In the genomic region with DNA sequence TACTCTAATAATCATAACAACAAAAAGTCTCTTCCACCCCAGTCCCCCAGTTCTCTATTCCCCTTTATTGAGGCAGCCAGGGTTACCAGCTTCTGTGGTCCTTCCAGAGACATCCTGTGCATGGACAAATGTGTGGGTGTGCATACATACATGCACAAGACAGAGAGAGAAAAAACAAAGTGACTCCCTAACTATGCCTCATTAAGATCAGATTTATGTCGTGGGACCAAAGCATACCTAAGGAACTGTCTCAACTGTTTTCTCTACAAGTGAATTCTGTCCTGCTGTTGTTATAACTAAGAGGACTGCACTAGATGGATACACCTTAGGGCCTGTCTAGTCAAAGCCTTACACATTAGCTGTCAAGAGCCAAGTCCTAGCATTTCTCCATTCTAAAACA, we compare ENCODE assay signal across 23 cellular contexts.
A peak's percentile ranks its signal among the peaks of the same experiment; 100 is the strongest.
DNase-seq lines count a peak whose midpoint lies in the region; ATAC-seq, FAIRE-seq and TF ChIP-seq lines count a peak whose summit lies in the region.
"Had no signal": no experiment of that assay in that cellular context is flagged by ENCODE, and none has a peak within 500 bp of the region (broad histone marks: within the 10 kb centered on the region; RNA-seq: fewer than 3 reads in every experiment).

No MANE protein-coding gene starts in this region.

- CTCF ChIA-PET in CD4-positive, alpha-beta T cell (lab: Charles Lee) = interaction anchor here (2.0 kb wide), 1 partner anchor 116 kb away, joined by 10 read pairs; no protein-coding TSS in a partner anchor
- CTCF ChIA-PET in HEK293 (lab: Yijun Ruan, JAX) = interaction anchor here (0.7 to 1.5 kb wide), 4 partner anchors 23 to 93 kb away, joined by 3 to 6 read pairs (median 4); no protein-coding TSS in a partner anchor
- CTCF ChIA-PET in GM10248 (lab: Yijun Ruan, JAX) = interaction anchor here (0.8 to 6.0 kb wide), 5 partner anchors 8 to 116 kb away, joined by 3 to 39 read pairs (median 5); no protein-coding TSS in a partner anchor

- POLR2A ChIA-PET in CD4-positive, alpha-beta T cell (lab: Charles Lee) = interaction anchor here (1.3 to 5.1 kb wide), 2 partner anchors 52 to 105 kb away, joined by 4 to 72 read pairs; a partner anchor contains a TSS
- POLR2A ChIA-PET in HEK293 (lab: Yijun Ruan, JAX) (interaction anchor here (0.6 kb wide), 1 partner anchor 18 kb away, joined by 3 read pairs; no protein-coding TSS in a partner anchor), GM10248 (lab: Yijun Ruan, JAX) (interaction anchor here (0.5 kb wide), 1 partner anchor 33 kb away, joined by 3 read pairs; no protein-coding TSS in a partner anchor)

- FAIRE-seq in GM12892 (lab: Jason Lieb, UNC) = no peak
- FAIRE-seq: keratinocyte had no signal

- H3K4me3 ChIP-seq in HEK293 (ENCODE audit: low read depth, low read length) (no peak overlapping the region), ascending aorta (no peak overlapping the region)
- H3K4me3 ChIP-seq: sigmoid colon had no signal

- intact Hi-C loops in CD4-positive, alpha-beta T cell (cut with DNase I, micrococcal nuclease) = loop anchor here in 1 of 2 experiments (10.0 kb wide), 1 partner anchor 45 kb away; no protein-coding TSS in a partner anchor
- intact Hi-C loops in ascending aorta (cut with DNase I) = loop anchor here (5.0 kb wide), 2 partner anchors 83 to 107 kb away; a partner anchor contains a TSS

- no peak for DNase-seq in CD4-positive, alpha-beta T cell
- DNase-seq in ascending aorta (ENCODE audit: low spot score in 2 of 2) (no peak), nephron progenitor cell (no peak), GM10248 (ENCODE audit: extremely low spot score) (no peak), GM12892 (ENCODE audit: insufficient read length) (no peak), MV-4-11 (lab: John Stamatoyannopoulos, UW) (no peak)
- DNase-seq: activated CD4-positive, alpha-beta T cell treated with anti-CD3 and anti-CD28 coated beads for 48 hours; activated CD8-positive, alpha-beta memory T cell treated with anti-CD3 and anti-CD28 coated beads, Interleukin-2, amount 50 U/mL, for 4 hours; activated gamma-delta T cell; Caco-2; EL; foreskin melanocyte; hippocampal formation; mammary epithelial cell; NCI-H1436; NCI-H524; Right ventricle myocardium superior; sigmoid colon; stimulated activated naive B cell treated with anti-CD40 and anti-IgM and Interleukin-4, amounts not matched to agents 10 μg/mL and 1 μg/mL and 100 μg/mL, for 72 hours had no signal

- no peaks in the 10 kb centered on the region for H3K36me3 Mint-ChIP-seq in CD4-positive, alpha-beta T cell (ENCODE audit: low read depth)
- peaks cover 8% of the 10 kb centered on the region for H3K36me3 Mint-ChIP-seq in nephron progenitor cell (ENCODE audit: low read depth)

- H3K4me1 ChIP-seq in HEK293 (ENCODE audit: control insufficient read depth, insufficient read depth, low read length) = peaks cover 41% of the 10 kb centered on the region
- peaks cover 0 to 41% of the 10 kb centered on the region in 2 donors for H3K4me1 ChIP-seq in ascending aorta

- no peaks in the 10 kb centered on the region for H3K9me3 ChIP-seq in CD4-positive, alpha-beta T cell (ENCODE audit: control insufficient read depth, low read length)
- no peaks in the 10 kb centered on the region for H3K9me3 ChIP-seq in HEK293 (ENCODE audit: control insufficient read depth, insufficient read depth, low read depth, low read length)
- H3K9me3 ChIP-seq in ascending aorta = no peaks in the 10 kb centered on the region
- H3K9me3 ChIP-seq: Caco-2, sigmoid colon had no signal

- peak overlapping the region; percentile 88 for H3K27ac Mint-ChIP-seq in CD4-positive, alpha-beta T cell
- peak overlapping the region; percentile 35 for H3K27ac Mint-ChIP-seq in nephron progenitor cell

- ATAC-seq in CD4-positive, alpha-beta T cell (ENCODE audit: poor library complexity) = no peak
- no peak for ATAC-seq in HG02970 (IDR thresholded peaks at IDR 0.05; ENCODE audit: low FRiP score, unreplicated experiment)

- TF ChIP-seq POLR2A in GM12892 (IDR thresholded peaks at IDR 0.05; ENCODE audit: low read depth, low read length) = no peak

- TF ChIP-seq CTCF in CD4-positive, alpha-beta T cell (IDR thresholded peaks at IDR 0.05) = no peak
- TF ChIP-seq CTCF in HEK293 (tag by site-specific recombination; IDR thresholded peaks at IDR 0.05) (no peak), ascending aorta (IDR thresholded peaks at IDR 0.05) (no peak), nephron progenitor cell (IDR thresholded peaks at IDR 0.05) (no peak), GM10248 (IDR thresholded peaks at IDR 0.05; ENCODE audit: control extremely low read depth, extremely low read depth, low read depth, missing control alignments) (no peak)

- peaks cover 81% of the 10 kb centered on the region for H3K4me1 Mint-ChIP-seq in CD4-positive, alpha-beta T cell (ENCODE audit: low read depth)
- peaks cover 38% of the 10 kb centered on the region for H3K4me1 Mint-ChIP-seq in nephron progenitor cell

- no peaks in the 10 kb centered on the region for H3K9me3 Mint-ChIP-seq in CD4-positive, alpha-beta T cell
- peaks cover 3% of the 10 kb centered on the region for H3K9me3 Mint-ChIP-seq in nephron progenitor cell
- H3K9me3 Mint-ChIP-seq: central memory CD8-positive, alpha-beta T cell; stimulated activated naive B cell treated with anti-CD40 and anti-IgM and Interleukin-4, amounts not matched to agents 10 μg/mL and 1 μg/mL and 100 μg/mL, for 72 hours had no signal

- peak overlapping the region; percentile 48 for H3K4me3 Mint-ChIP-seq in CD4-positive, alpha-beta T cell
- no peak overlapping the region for H3K4me3 Mint-ChIP-seq in nephron progenitor cell
- H3K4me3 Mint-ChIP-seq: central memory CD8-positive, alpha-beta T cell; stimulated activated naive B cell treated with anti-CD40 and anti-IgM and Interleukin-4, amounts not matched to agents 10 μg/mL and 1 μg/mL and 100 μg/mL, for 72 hours had no signal

- no peaks in the 10 kb centered on the region for H3K27me3 ChIP-seq in CD4-positive, alpha-beta T cell (ENCODE audit: control insufficient read depth, insufficient read depth, low read length)
- H3K27me3 ChIP-seq in ascending aorta = no peaks in the 10 kb centered on the region
- H3K27me3 ChIP-seq: sigmoid colon had no signal

- H3K36me3 ChIP-seq in HEK293 (ENCODE audit: control insufficient read depth in 2 of 2, insufficient read depth in 1 of 2, low read length in 2 of 2) = no peaks in the 10 kb centered on the region
- no peaks in the 10 kb centered on the region for H3K36me3 ChIP-seq in ascending aorta
- H3K36me3 ChIP-seq: sigmoid colon had no signal

- H3K27ac ChIP-seq in CD4-positive, alpha-beta T cell (ENCODE audit: low read depth, low read length) = no peak overlapping the region
- H3K27ac ChIP-seq in HEK293 (ENCODE audit: extremely low read depth, low read depth, low read length) (no peak overlapping the region), ascending aorta (peak overlapping the region; percentile 67 to 92)

- no peaks in the 10 kb centered on the region for H3K27me3 Mint-ChIP-seq in CD4-positive, alpha-beta T cell
- no peaks in the 10 kb centered on the region for H3K27me3 Mint-ChIP-seq in nephron progenitor cell (ENCODE audit: low read depth, poor library complexity)
- H3K27me3 Mint-ChIP-seq: central memory CD8-positive, alpha-beta T cell; stimulated activated naive B cell treated with anti-CD40 and anti-IgM and Interleukin-4, amounts not matched to agents 10 μg/mL and 1 μg/mL and 100 μg/mL, for 72 hours had no signal

TF ChIP-seq in HEK293, 187 proteins besides CTCF, POLR2A, EP300 and RAD21:
- TF ChIP-seq ZFHX2 (tag by site-specific recombination; conservative IDR thresholded peaks at IDR 0.05) = peak; percentile 26; the same call in 1 of the 2 replicates
- TF ChIP-seq, protein P1, sequence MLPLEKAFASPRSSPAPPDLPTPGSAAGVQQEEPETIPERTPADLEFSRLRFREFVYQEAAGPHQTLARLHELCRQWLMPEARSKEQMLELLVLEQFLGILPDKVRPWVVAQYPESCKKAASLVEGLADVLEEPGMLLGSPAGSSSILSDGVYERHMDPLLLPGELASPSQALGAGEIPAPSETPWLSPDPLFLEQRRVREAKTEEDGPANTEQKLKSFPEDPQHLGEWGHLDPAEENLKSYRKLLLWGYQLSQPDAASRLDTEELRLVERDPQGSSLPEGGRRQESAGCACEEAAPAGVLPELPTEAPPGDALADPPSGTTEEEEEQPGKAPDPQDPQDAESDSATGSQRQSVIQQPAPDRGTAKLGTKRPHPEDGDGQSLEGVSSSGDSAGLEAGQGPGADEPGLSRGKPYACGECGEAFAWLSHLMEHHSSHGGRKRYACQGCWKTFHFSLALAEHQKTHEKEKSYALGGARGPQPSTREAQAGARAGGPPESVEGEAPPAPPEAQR (tag by site-specific recombination; IDR thresholded peaks at IDR 0.05) = no peak

Comparison
In these comparisons a context has a peak if more than half of its experiments do, and no peak if none do; other contexts are left out.
1. H3K27ac ChIP-seq: peak in ascending aorta (2 of 2); none in CD4-positive, alpha-beta T cell (single experiment) and HEK293 (single experiment).